1 cellular context compared by ENCODE assay signal in genomic region chr1:60596791-60597748, GRCh38.
A peak's percentile ranks its signal among the peaks of the same experiment; 100 is the strongest.
TF ChIP-seq lines count a peak whose summit lies in the region.

No MANE protein-coding gene starts in this region.

TF ChIP-seq in K562, 482 proteins besides CTCF, POLR2A, EP300 and RAD21 (continued from another document):
- TF ChIP-seq SLC30A9 (CRISPR knock-in tag; IDR thresholded peaks at IDR 0.05): no peak
- TF ChIP-seq ZNF512 (tag; IDR thresholded peaks at IDR 0.05): no peak
- no peak for TF ChIP-seq ID3 (CRISPR knock-in tag; IDR thresholded peaks at IDR 0.05)
- TF ChIP-seq ID3 (tag; IDR thresholded peaks at IDR 0.05): no peak
- TF ChIP-seq NCOA6 (IDR thresholded peaks at IDR 0.05): no peak
- no peak for TF ChIP-seq RBFOX2 (IDR thresholded peaks at IDR 0.05; ENCODE audit: low read depth, low read length)
- no peak for TF ChIP-seq ZNF584 (CRISPR knock-in tag; IDR thresholded peaks at IDR 0.05; ENCODE audit: low read depth)
- no peak for TF ChIP-seq ZNF3 (CRISPR knock-in tag; IDR thresholded peaks at IDR 0.05)
- peak; percentile 85 for TF ChIP-seq C11orf30 (IDR thresholded peaks at IDR 0.05; ENCODE audit: low read depth)
- TF ChIP-seq ZNF316 (IDR thresholded peaks at IDR 0.05): peak; percentile 83
- no peak for TF ChIP-seq ESRRA (IDR thresholded peaks at IDR 0.05; ENCODE audit: borderline replicate concordance, low read depth)
- TF ChIP-seq ZNF146 (CRISPR knock-in tag; IDR thresholded peaks at IDR 0.05; ENCODE audit: unreplicated experiment): no peak
- TF ChIP-seq MAFG (tag; conservative IDR thresholded peaks at IDR 0.05): peak; percentile 79
- no peak for TF ChIP-seq ARID3B (CRISPR knock-in tag; IDR thresholded peaks at IDR 0.05; ENCODE audit: borderline replicate concordance)
- no peak for TF ChIP-seq HMGN3 (IDR thresholded peaks at IDR 0.05; ENCODE audit: borderline replicate concordance, extremely low read depth, insufficient read length, low read depth, low read length)
- no peak for TF ChIP-seq E2F6 (IDR thresholded peaks at IDR 0.05; ENCODE audit: borderline replicate concordance in 1 of 2, extremely low read depth in 1 of 2, insufficient read depth in 1 of 2, insufficient read length in 1 of 2, low read depth in 1 of 2, low read length in 1 of 2, poor library complexity in 1 of 2, severe bottlenecking in 1 of 2)
- no peak for TF ChIP-seq OTX1 (CRISPR knock-in tag; IDR thresholded peaks at IDR 0.05)
- TF ChIP-seq PREB (CRISPR knock-in tag; IDR thresholded peaks at IDR 0.05): no peak
- no peak for TF ChIP-seq ZNF324 (CRISPR knock-in tag; IDR thresholded peaks at IDR 0.05)
- no peak for TF ChIP-seq TEAD1 (CRISPR knock-in tag; IDR thresholded peaks at IDR 0.05)
